19 cellular contexts compared by ENCODE assay signal in the genomic region with DNA sequence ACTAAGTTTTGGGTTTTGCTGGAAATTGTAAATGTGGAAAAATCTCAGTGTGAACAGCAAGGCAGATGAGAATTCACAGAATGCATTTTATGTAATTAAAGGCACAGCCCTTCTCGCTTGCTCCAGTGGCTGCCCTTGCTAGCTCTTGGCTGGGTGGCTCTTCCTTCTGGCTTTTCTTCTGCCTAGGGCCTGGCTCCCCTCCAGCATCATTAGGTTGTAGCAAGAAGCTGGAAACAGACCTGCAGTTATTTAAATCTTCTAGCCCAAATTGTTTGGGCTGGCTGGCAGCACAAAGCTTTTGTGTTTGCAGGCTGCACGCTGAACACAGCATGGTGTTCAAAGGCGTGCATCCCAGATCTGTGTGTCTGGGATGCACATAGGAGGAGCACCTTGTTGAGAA. TPM values are rescaled to one million over a fixed set of nuclear protein-coding genes. Genes with fewer than 3 reads are reported as not detected.
A peak's percentile ranks its signal among the peaks of the same experiment; 100 is the strongest.
DNase-seq lines count a peak whose midpoint lies in the region; ATAC-seq, FAIRE-seq and TF ChIP-seq lines count a peak whose summit lies in the region.
"Had no signal": no experiment of that assay in that cellular context is flagged by ENCODE, and none has a peak within 500 bp of the region (broad histone marks: within the 10 kb centered on the region; RNA-seq: fewer than 3 reads in every experiment).

No MANE protein-coding gene starts in this region.

- H3K9me3 ChIP-seq in BE2C (no peaks in the 10 kb centered on the region), heart right ventricle (no peaks in the 10 kb centered on the region)
- H3K9me3 ChIP-seq in CD8-positive, alpha-beta T cell (ENCODE audit: low read length): no peaks in the 10 kb centered on the region
- H3K9me3 ChIP-seq: SJSA1 had no signal

- 39 to 55% methylated on average over 3 of the region's 3 CpGs for WGBS in heart right ventricle, 2 donors

- CTCF ChIA-PET in CD8-positive, alpha-beta T cell (lab: Charles Lee): no interaction called here

- peak in 5 of 8 donors; percentile 30 to 60 (median 44) for ATAC-seq in heart right ventricle
- no peak for ATAC-seq in CD8-positive, alpha-beta T cell
- no peak for ATAC-seq in GM21825 (IDR thresholded peaks at IDR 0.05; ENCODE audit: unreplicated experiment)
- ATAC-seq: effector memory CD8-positive, alpha-beta T cell had no signal

- FAIRE-seq in H54 (lab: Jason Lieb, UNC): no peak
- FAIRE-seq: bronchial epithelial cell, GM19239 had no signal

- H3K4me3 Mint-ChIP-seq in CD8-positive, alpha-beta T cell: no peak overlapping the region
- H3K4me3 Mint-ChIP-seq: activated naive CD4-positive, alpha-beta T cell treated with anti-CD3 and anti-CD28 coated beads, Interleukin-2, amount 10 ng/mL, durations not matched to agents 7 days and 5 days; effector memory CD8-positive, alpha-beta T cell had no signal

- H3K4me1 Mint-ChIP-seq in CD8-positive, alpha-beta T cell (ENCODE audit: low read depth): no peaks in the 10 kb centered on the region
- H3K4me1 Mint-ChIP-seq: activated naive CD4-positive, alpha-beta T cell treated with anti-CD3 and anti-CD28 coated beads, Interleukin-2, amount 10 ng/mL, durations not matched to agents 7 days and 5 days had no signal

- peak overlapping the region in 1 of 10 donors; percentile 36 for H3K27ac ChIP-seq in heart right ventricle
- H3K27ac ChIP-seq in CD8-positive, alpha-beta T cell (ENCODE audit: low read depth, low read length): no peak overlapping the region
- H3K27ac ChIP-seq: SJSA1 had no signal

- TF ChIP-seq CTCF in BE2C (IDR thresholded peaks at IDR 0.05; ENCODE audit: low read depth, low read length): no peak
- no peak for TF ChIP-seq CTCF in heart right ventricle (IDR thresholded peaks at IDR 0.05)
- TF ChIP-seq CTCF in CD8-positive, alpha-beta T cell (IDR thresholded peaks at IDR 0.05): no peak

- no peaks in the 10 kb centered on the region for H3K36me3 Mint-ChIP-seq in CD8-positive, alpha-beta T cell
- H3K36me3 Mint-ChIP-seq: activated naive CD4-positive, alpha-beta T cell treated with anti-CD3 and anti-CD28 coated beads, Interleukin-2, amount 10 ng/mL, durations not matched to agents 7 days and 5 days had no signal

- H3K9me3 Mint-ChIP-seq in CD8-positive, alpha-beta T cell: no peaks in the 10 kb centered on the region
- H3K9me3 Mint-ChIP-seq: activated naive CD4-positive, alpha-beta T cell treated with anti-CD3 and anti-CD28 coated beads, Interleukin-2, amount 10 ng/mL, durations not matched to agents 7 days and 5 days had no signal

- H3K36me3 ChIP-seq in BE2C: no peaks in the 10 kb centered on the region
- H3K36me3 ChIP-seq in heart right ventricle: peaks cover 0 to 7% (median 0%) of the 10 kb centered on the region in 9 donors
- H3K36me3 ChIP-seq in CD8-positive, alpha-beta T cell (ENCODE audit: insufficient read depth, low read length): no peaks in the 10 kb centered on the region
- H3K36me3 ChIP-seq: SJSA1 had no signal

- H3K27ac Mint-ChIP-seq in CD8-positive, alpha-beta T cell: no peak overlapping the region
- H3K27ac Mint-ChIP-seq: activated naive CD4-positive, alpha-beta T cell treated with anti-CD3 and anti-CD28 coated beads, Interleukin-2, amount 10 ng/mL, durations not matched to agents 7 days and 5 days; effector memory CD8-positive, alpha-beta T cell had no signal

- POLR2A ChIA-PET in CD8-positive, alpha-beta T cell (lab: Charles Lee): no interaction called here

- peaks cover 3% of the 10 kb centered on the region for H3K27me3 Mint-ChIP-seq in CD8-positive, alpha-beta T cell (ENCODE audit: low read depth)
- H3K27me3 Mint-ChIP-seq: activated naive CD4-positive, alpha-beta T cell treated with anti-CD3 and anti-CD28 coated beads, Interleukin-2, amount 10 ng/mL, durations not matched to agents 7 days and 5 days had no signal

- no peak overlapping the region for H3K4me3 ChIP-seq in BE2C (ENCODE audit: low read depth, low read length)
- no peak overlapping the region for H3K4me3 ChIP-seq in heart right ventricle
- H3K4me3 ChIP-seq in CD8-positive, alpha-beta T cell (ENCODE audit: low read depth, low read length): no peak overlapping the region
- H3K4me3 ChIP-seq: SJSA1 had no signal

- intact Hi-C loops in heart right ventricle (cut with DNase I): loop anchor here in 1 of 10 donors (5.0 to 10.0 kb wide), 2 partner anchors 52 to 140 kb away; no protein-coding TSS in a partner anchor
- intact Hi-C loops in posterior cingulate gyrus (cut with DNase I): no loop called here
- intact Hi-C loops in CD8-positive, alpha-beta T cell (cut with DNase I, micrococcal nuclease): no loop called here

- H3K27me3 ChIP-seq in BE2C: no peaks in the 10 kb centered on the region
- no peaks in the 10 kb centered on the region for H3K27me3 ChIP-seq in heart right ventricle
- H3K27me3 ChIP-seq in CD8-positive, alpha-beta T cell (ENCODE audit: insufficient read depth, low read length): no peaks in the 10 kb centered on the region
- H3K27me3 ChIP-seq: SJSA1 had no signal

- DNase-seq in BE2C: peak; percentile 29
- peak; percentile 1 for DNase-seq in NCI-H69 (lab: John Stamatoyannopoulos, UW)
- DNase-seq in heart right ventricle: peak; percentile 36 to 53
- DNase-seq in posterior cingulate gyrus: peak in 9 of 10 donors; percentile 46 to 90 (median 57)
- no peak for DNase-seq in CD8-positive, alpha-beta T cell
- DNase-seq in H54 (ENCODE audit: insufficient read length, low spot score): no peak
- no peak for DNase-seq in GM03348 (ENCODE audit: low spot score)
- DNase-seq: activated CD4-positive, alpha-beta T cell treated with anti-CD3 and anti-CD28 coated beads for 4 hours; activated naive CD4-positive, alpha-beta T cell treated with anti-CD3 and anti-CD28 coated beads, Interleukin-2, amount 10 ng/mL, durations not matched to agents 7 days and 5 days; effector memory CD8-positive, alpha-beta T cell; mammary epithelial cell; NCI-H1105; NCI-H226; stimulated activated naive CD4-positive, alpha-beta T cell; T-helper 9 cell had no signal

- no peak for TF ChIP-seq POLR2A in H54 (IDR thresholded peaks at IDR 0.05; ENCODE audit: low read depth, low read length)

- H3K4me1 ChIP-seq in BE2C (peaks cover 13% of the 10 kb centered on the region), heart right ventricle (peaks cover 17 to 82% (median 64%) of the 10 kb centered on the region in 9 donors)
- no peaks in the 10 kb centered on the region for H3K4me1 ChIP-seq in CD8-positive, alpha-beta T cell (ENCODE audit: insufficient read depth, low read length)

RNA-seq across cellular contexts. Expression of a gene that starts 56.5 kb away (rescaled TPM):
- 55.0 TPM for polyA plus RNA-seq in BE2C (2012; ENCODE audit: insufficient read depth, insufficient read length, low read depth)
- 100 to 1,000 TPM; 242 to 410 (median 304) TPM for total RNA-seq in heart right ventricle
- polyA plus RNA-seq in heart right ventricle: 10 to 100 TPM; 28.4 to 56.2 TPM
- total RNA-seq in CD8-positive, alpha-beta T cell: not detected

Comparison
In these comparisons a context has a peak if more than half of its experiments do, and no peak if none do; other contexts are left out.
1. DNase-seq: peak in BE2C (single experiment), NCI-H69 (single experiment), heart right ventricle (2 of 2) and posterior cingulate gyrus (9 of 10); none in CD8-positive, alpha-beta T cell (0 of 7), H54 (single experiment) and GM03348 (single experiment).
2. ATAC-seq: peak in heart right ventricle (5 of 8); none in CD8-positive, alpha-beta T cell (single experiment) and GM21825 (single experiment).
3. RNA of a gene that starts 56.5 kb away (total RNA-seq): 242 to 410 TPM in heart right ventricle; not detected in CD8-positive, alpha-beta T cell; every median in the first group is over 100 times any median in the second.